Comparison of ENCODE assay signal across 18 cellular contexts in the genomic region with DNA sequence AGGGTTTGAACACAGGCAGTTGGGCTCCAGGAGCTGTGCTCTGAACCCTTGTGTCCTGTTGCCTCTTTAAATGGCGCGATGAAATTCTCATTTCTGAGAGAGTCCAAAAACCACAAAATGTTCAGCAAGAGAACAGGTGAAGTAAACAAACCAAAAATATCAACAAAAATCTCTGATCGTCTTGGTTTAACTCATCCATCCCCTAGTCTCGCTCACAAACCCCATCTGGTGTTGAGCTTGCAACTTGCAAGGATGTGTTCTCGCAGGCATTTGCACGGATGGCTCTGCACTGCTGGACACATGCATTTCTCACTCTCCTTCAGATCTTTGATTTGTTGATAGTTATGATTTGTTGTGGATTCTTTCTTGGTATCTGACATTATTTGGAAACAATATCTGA. TPM values are rescaled to one million over a fixed set of nuclear protein-coding genes. Genes with fewer than 3 reads are reported as not detected.
DNase-seq lines count a peak whose midpoint lies in the region; ATAC-seq, FAIRE-seq and TF ChIP-seq lines count a peak whose summit lies in the region.
"Had no signal": no experiment of that assay in that cellular context is flagged by ENCODE, and none has a peak within 500 bp of the region (broad histone marks: within the 10 kb centered on the region; RNA-seq: fewer than 3 reads in every experiment).

No MANE protein-coding gene starts in this region.

- no peak overlapping the region for H3K27ac Mint-ChIP-seq in activated T-helper 1 cell treated with anti-CD3 and anti-CD28 coated beads, Interleukin-12 subunit alpha, Interleukin-12 subunit beta, Interleukin-2, Interleukin-4 antibody, amounts not matched to agents 30 ng/mL and 10 ng/mL and 1 ng/mL, durations not matched to agents 14 hours and 24 hours and 36 hours

- H3K4me2 ChIP-seq in HCT116 (ENCODE audit: low read length): no peak overlapping the region

- H3K9me3 ChIP-seq in HCT116 (ENCODE audit: control insufficient read depth in 1 of 2, insufficient read depth in 1 of 2, low read depth in 1 of 2, low read length in 2 of 2) (no peaks in the 10 kb centered on the region), spleen (peaks cover 0 to 3% (median 0%) of the 10 kb centered on the region in 8 donors)
- H3K9me3 ChIP-seq: mucosa of descending colon, vagina had no signal

- in situ Hi-C loops in ACHN (cut with HindIII; ENCODE audit: low pct_ligation_motif_present, low pct_unique_long_range_greater_than_20kb, low sequenced_read_pairs): no loop called here
- in situ Hi-C loops in astrocyte of the spinal cord (cut with HindIII; ENCODE audit: low sequenced_read_pairs): no loop called here

- no peak overlapping the region for H3K9ac ChIP-seq in HCT116 (ENCODE audit: low read length)
- H3K9ac ChIP-seq: BLaER1 treated with 17β-estradiol and CSF1 and Interleukin-3, amounts not matched to agents 10 nM and 100 nM had no signal

- RAD21 ChIA-PET in HCT116 (lab: Charles Lee; ENCODE audit: low non-redundant PET in 1 of 2, low total read pairs in 2 of 2, uncharacterized antibody in 2 of 2, unreplicated experiment in 2 of 2): no interaction called here

- intact Hi-C loops in HCT116 (cut with micrococcal nuclease): no loop called here
- intact Hi-C loops in spleen (cut with DNase I; ENCODE audit: low total_unique reads): no loop called here
- intact Hi-C loops in activated T-helper 1 cell treated with anti-CD3 and anti-CD28 coated beads, Interleukin-12 subunit alpha, Interleukin-12 subunit beta, Interleukin-2, Interleukin-4 antibody, amounts not matched to agents 30 ng/mL and 10 ng/mL and 1 ng/mL, durations not matched to agents 14 hours and 24 hours and 36 hours (cut with micrococcal nuclease): no loop called here

- peaks cover 41% of the 10 kb centered on the region for H3K36me3 Mint-ChIP-seq in activated T-helper 1 cell treated with anti-CD3 and anti-CD28 coated beads, Interleukin-12 subunit alpha, Interleukin-12 subunit beta, Interleukin-2, Interleukin-4 antibody, amounts not matched to agents 30 ng/mL and 10 ng/mL and 1 ng/mL, durations not matched to agents 14 hours and 24 hours and 36 hours (ENCODE audit: low read depth)

- no peak overlapping the region for H3K27ac ChIP-seq in HCT116 (ENCODE audit: low read depth, low read length)
- H3K27ac ChIP-seq in spleen: no peak overlapping the region
- H3K27ac ChIP-seq: BLaER1 treated with 17β-estradiol and CSF1 and Interleukin-3, amounts not matched to agents 10 nM and 100 nM; skin epidermis; vagina had no signal

- WGBS in spleen, 5 donors: 85 to 91% (median 88%) methylated on average over 6 of the region's 6 CpGs

- H3K9me3 Mint-ChIP-seq in activated T-helper 1 cell treated with anti-CD3 and anti-CD28 coated beads, Interleukin-12 subunit alpha, Interleukin-12 subunit beta, Interleukin-2, Interleukin-4 antibody, amounts not matched to agents 30 ng/mL and 10 ng/mL and 1 ng/mL, durations not matched to agents 14 hours and 24 hours and 36 hours: no peaks in the 10 kb centered on the region

- no peaks in the 10 kb centered on the region for H3K27me3 Mint-ChIP-seq in activated T-helper 1 cell treated with anti-CD3 and anti-CD28 coated beads, Interleukin-12 subunit alpha, Interleukin-12 subunit beta, Interleukin-2, Interleukin-4 antibody, amounts not matched to agents 30 ng/mL and 10 ng/mL and 1 ng/mL, durations not matched to agents 14 hours and 24 hours and 36 hours (ENCODE audit: insufficient read depth)

- peak in 2 of 3 experiments; percentile 23; a peak in 3 of 6 replicates for TF ChIP-seq CTCF in HCT116 (IDR thresholded peaks at IDR 0.05 in 2 of 3, conservative IDR thresholded peaks at IDR 0.05 in 1 of 3; ENCODE audit: borderline replicate concordance in 1 of 3, insufficient read depth in 1 of 3, low read depth in 2 of 3, low read length in 2 of 3)
- peak; percentile 36 for TF ChIP-seq CTCF in astrocyte of the spinal cord (IDR thresholded peaks at IDR 0.05; ENCODE audit: low read depth, low read length)
- TF ChIP-seq CTCF in spleen (IDR thresholded peaks at IDR 0.05 in 8 of 11, conservative IDR thresholded peaks at IDR 0.05 in 3 of 11): no peak

- no peaks in the 10 kb centered on the region for H3K4me1 Mint-ChIP-seq in activated T-helper 1 cell treated with anti-CD3 and anti-CD28 coated beads, Interleukin-12 subunit alpha, Interleukin-12 subunit beta, Interleukin-2, Interleukin-4 antibody, amounts not matched to agents 30 ng/mL and 10 ng/mL and 1 ng/mL, durations not matched to agents 14 hours and 24 hours and 36 hours (ENCODE audit: low read depth)

- TF ChIP-seq POLR2A in HCT116 (IDR thresholded peaks at IDR 0.05; ENCODE audit: borderline replicate concordance, extremely low read depth, insufficient read depth, insufficient read length) (no peak), spleen (IDR thresholded peaks at IDR 0.05) (no peak)

- H3K4me3 ChIP-seq in HCT116 (replicated peaks in 1 of 2; ENCODE audit: low read depth in 1 of 2, low read length in 2 of 2): no peak overlapping the region
- no peak overlapping the region for H3K4me3 ChIP-seq in astrocyte of the spinal cord (ENCODE audit: low read depth, low read length)
- no peak overlapping the region for H3K4me3 ChIP-seq in spleen
- H3K4me3 ChIP-seq: BLaER1 treated with 17β-estradiol and CSF1 and Interleukin-3, amounts not matched to agents 10 nM and 100 nM; MG63; mucosa of descending colon; skin epidermis; vagina had no signal

- no peak overlapping the region for H2AFZ ChIP-seq in HCT116 (ENCODE audit: low read depth, low read length, poor library complexity, severe bottlenecking)

- no peaks in the 10 kb centered on the region for H3K9me2 ChIP-seq in HCT116 (ENCODE audit: insufficient read depth)

- H3K36me3 ChIP-seq in HCT116 (ENCODE audit: control insufficient read depth in 1 of 2, insufficient read depth in 2 of 2, low read length in 2 of 2) (peaks cover 0 to 2% of the 10 kb centered on the region in 2 experiments; a peak in 1 of 4 replicates), spleen (peaks cover 0 to 98% (median 29%) of the 10 kb centered on the region in 6 donors)

- TF ChIP-seq RAD21 in HCT116 (IDR thresholded peaks at IDR 0.05; ENCODE audit: low read depth): 0 out of 2 replicates have a peak, but pooled peaks have one; percentile 9

- POLR2A ChIA-PET in HCT116 (lab: Charles Lee): no interaction called here

- no peak for FAIRE-seq in HTR-8/SVneo (lab: Jason Lieb, UNC)
- FAIRE-seq: endothelial cell of umbilical vein had no signal

- BruUV-seq in HCT116 (replicated peaks; lab: Mats Ljungman, UMichigan): no TSS peak

- DNase-seq in ACHN: peak; percentile 9
- DNase-seq in HCT116 (ENCODE audit: low read depth, low spot score): no peak
- DNase-seq in astrocyte of the spinal cord (ENCODE audit: low read depth, low spot score): no peak
- DNase-seq in islet precursor cell: peak; percentile 51
- DNase-seq in spleen: no peak
- DNase-seq in HTR-8/SVneo (ENCODE audit: insufficient read length, low spot score): no peak
- no peak for DNase-seq in activated T-helper 1 cell treated with anti-CD3 and anti-CD28 coated beads, Interleukin-12 subunit alpha, Interleukin-12 subunit beta, Interleukin-2, Interleukin-4 antibody, amounts not matched to agents 30 ng/mL and 10 ng/mL and 1 ng/mL, durations not matched to agents 14 hours and 24 hours and 36 hours (ENCODE audit: low spot score)
- DNase-seq in putamen (ENCODE audit: low spot score): no peak
- DNase-seq: activated T-cell treated with anti-CD3 and anti-CD28 coated beads, Interleukin-2, amount 50 U/mL, for 48 hours; GDM1; MG63; mucosa of descending colon; NCI-H446 had no signal

- no peaks in the 10 kb centered on the region for H3K79me2 ChIP-seq in HCT116 (ENCODE audit: insufficient read depth, low read length)

- ATAC-seq in HCT116: no peak
- ATAC-seq: activated CD4-positive, CD25-positive, alpha-beta regulatory T cell treated with anti-CD3 and anti-CD28 coated beads, Interleukin-2, amount 50 U/mL, for 24 hours; mucosa of descending colon had no signal

- CTCF ChIA-PET in HCT116 (lab: Charles Lee): no interaction called here

- peaks cover 0 to 14% of the 10 kb centered on the region in 2 experiments; a peak in 2 of 4 replicates for H3K4me1 ChIP-seq in HCT116 (ENCODE audit: control insufficient read depth in 1 of 2, insufficient read depth in 2 of 2, low read length in 2 of 2)
- H3K4me1 ChIP-seq in spleen: no peaks in the 10 kb centered on the region

- no peak overlapping the region for H3K4me3 Mint-ChIP-seq in activated T-helper 1 cell treated with anti-CD3 and anti-CD28 coated beads, Interleukin-12 subunit alpha, Interleukin-12 subunit beta, Interleukin-2, Interleukin-4 antibody, amounts not matched to agents 30 ng/mL and 10 ng/mL and 1 ng/mL, durations not matched to agents 14 hours and 24 hours and 36 hours

- H4K20me1 ChIP-seq in HCT116 (ENCODE audit: insufficient read depth): no peaks in the 10 kb centered on the region

- H3K27me3 ChIP-seq in HCT116 (ENCODE audit: insufficient read depth, low read length): no peaks in the 10 kb centered on the region
- no peaks in the 10 kb centered on the region for H3K27me3 ChIP-seq in spleen (replicated peaks in 1 of 7)
- H3K27me3 ChIP-seq: BLaER1 treated with 17β-estradiol and CSF1 and Interleukin-3, amounts not matched to agents 10 nM and 100 nM; MG63; vagina had no signal

TF ChIP-seq in HCT116, 20 proteins besides CTCF, POLR2A, EP300 and RAD21:
- TF ChIP-seq FOSL1 (IDR thresholded peaks at IDR 0.05; ENCODE audit: low read depth): no peak
TF ChIP-seq in HCT116: peak in this region for 0.

RNA-seq across cellular contexts. Expression of gene FAH, which starts 31.1 kb away (rescaled TPM):
- total RNA-seq in HCT116 (2021; ENCODE audit: unreplicated experiment) (20.0 TPM), spleen (10 to 100 TPM; 10.2 to 29.1 (median 18.9) TPM)
- polyA plus RNA-seq in HCT116 (2012): 18.3 and 21.3 TPM in 2 replicates
- polyA plus RNA-seq in spleen: 10 to 100 TPM in 2 of 3 donors, 1 to 10 TPM in 1; 8.5 to 33.1 (median 25.8) TPM
- 78.8 and 81.4 TPM in 2 replicates for total RNA-seq in activated T-helper 1 cell treated with anti-CD3 and anti-CD28 coated beads, Interleukin-12 subunit alpha, Interleukin-12 subunit beta, Interleukin-2, Interleukin-4 antibody, amounts not matched to agents 30 ng/mL and 10 ng/mL and 1 ng/mL, durations not matched to agents 14 hours and 24 hours and 36 hours

Comparison
In these comparisons a context has a peak if more than half of its experiments do, and no peak if none do; other contexts are left out.
1. DNase-seq: peak in ACHN (single experiment) and islet precursor cell (single experiment); none in HCT116 (single experiment), astrocyte of the spinal cord (single experiment), spleen (single experiment), HTR-8/SVneo (single experiment), activated T-helper 1 cell treated with anti-CD3 and anti-CD28 coated beads, Interleukin-12 subunit alpha, Interleukin-12 subunit beta, Interleukin-2, Interleukin-4 antibody, amounts not matched to agents 30 ng/mL and 10 ng/mL and 1 ng/mL, durations not matched to agents 14 hours and 24 hours and 36 hours (single experiment) and putamen (single experiment).
2. CTCF ChIP-seq: peak in HCT116 (2 of 3) and astrocyte of the spinal cord (single experiment); none in spleen (0 of 11).